Comparison of ENCODE assay signal across 10 cellular contexts in the genomic region with DNA sequence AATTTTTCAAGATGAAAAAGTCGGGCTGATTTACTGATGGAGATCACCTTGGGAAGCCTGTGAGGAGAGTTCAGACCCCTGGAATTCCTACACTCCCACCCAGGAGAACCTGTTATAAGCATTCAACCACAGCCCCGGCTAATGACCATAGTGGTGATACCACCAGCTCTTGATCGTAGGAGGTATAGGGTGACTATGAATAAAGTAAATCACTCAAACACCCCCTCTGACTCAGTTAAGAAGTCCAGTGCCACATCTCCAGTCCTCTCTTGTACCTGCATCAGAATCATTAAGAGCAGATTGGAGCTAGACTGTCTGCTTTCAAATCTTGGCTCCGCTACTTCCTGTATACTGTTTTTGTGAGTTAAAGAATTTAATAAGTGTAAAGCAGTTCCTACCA.
A peak's percentile ranks its signal among the peaks of the same experiment; 100 is the strongest.
DNase-seq lines count a peak whose midpoint lies in the region; ATAC-seq, FAIRE-seq and TF ChIP-seq lines count a peak whose summit lies in the region.
"Had no signal": no experiment of that assay in that cellular context is flagged by ENCODE, and none has a peak within 500 bp of the region (broad histone marks: within the 10 kb centered on the region; RNA-seq: fewer than 3 reads in every experiment).

No MANE protein-coding gene starts in this region.

- RAD21 ChIA-PET in HCT116 (lab: Charles Lee; ENCODE audit: low non-redundant PET in 1 of 2, low total read pairs in 2 of 2, uncharacterized antibody in 2 of 2, unreplicated experiment in 2 of 2), result no interaction called here

- H3K79me2 ChIP-seq in HCT116 (ENCODE audit: insufficient read depth, low read length), result peaks cover 99% of the 10 kb centered on the region

- BruUV-seq in HCT116 (replicated peaks; lab: Mats Ljungman, UMichigan), result no TSS peak

- H3K4me1 ChIP-seq in HCT116 (ENCODE audit: control insufficient read depth in 1 of 2, insufficient read depth in 2 of 2, low read length in 2 of 2), result peaks cover 71 to 96% of the 10 kb centered on the region in 2 experiments
- H3K4me1 ChIP-seq in kidney (ENCODE audit: control insufficient read depth in 1 of 2, insufficient read depth in 1 of 2, low read depth in 1 of 2, low read length in 2 of 2), result peaks cover 0 to 2% of the 10 kb centered on the region in 2 donors

- H3K9ac ChIP-seq in HCT116 (ENCODE audit: low read length), result peak overlapping the region; percentile 55
- peak overlapping the region in 1 of 2 donors; percentile 12 for H3K9ac ChIP-seq in kidney (ENCODE audit: low read length in 2 of 2)

- TF ChIP-seq RAD21 in HCT116 (IDR thresholded peaks at IDR 0.05; ENCODE audit: low read depth), result no peak

- H3K27me3 ChIP-seq in HCT116 (ENCODE audit: insufficient read depth, low read length), result no peaks in the 10 kb centered on the region
- H3K27me3 ChIP-seq: thyroid gland had no signal

- peaks cover 3 to 10% of the 10 kb centered on the region in 2 experiments; a peak in 2 of 4 replicates for H3K36me3 ChIP-seq in HCT116 (ENCODE audit: control insufficient read depth in 1 of 2, insufficient read depth in 2 of 2, low read length in 2 of 2)
- H3K36me3 ChIP-seq in kidney (ENCODE audit: control insufficient read depth in 1 of 2, insufficient read depth in 2 of 2, low read length in 2 of 2), result no peaks in the 10 kb centered on the region
- H3K36me3 ChIP-seq: thyroid gland had no signal

- peaks cover 61% of the 10 kb centered on the region for H3K36me3 Mint-ChIP-seq in activated T-helper 1 cell treated with anti-CD3 and anti-CD28 coated beads, Interleukin-12 subunit alpha, Interleukin-12 subunit beta, Interleukin-2, Interleukin-4 antibody, amounts not matched to agents 30 ng/mL and 10 ng/mL and 1 ng/mL, durations not matched to agents 14 hours and 24 hours and 36 hours (ENCODE audit: low read depth)

- no peaks in the 10 kb centered on the region; the same call in 1 of the 2 replicates for H4K20me1 ChIP-seq in HCT116 (ENCODE audit: insufficient read depth)

- TF ChIP-seq CTCF in AG09309 (IDR thresholded peaks at IDR 0.05; ENCODE audit: control insufficient read depth, insufficient read depth, low read depth, low read length, missing control alignments), result no peak
- no peak for TF ChIP-seq CTCF in HCT116 (IDR thresholded peaks at IDR 0.05 in 2 of 3, conservative IDR thresholded peaks at IDR 0.05 in 1 of 3; ENCODE audit: borderline replicate concordance in 1 of 3, insufficient read depth in 1 of 3, low read depth in 2 of 3, low read length in 2 of 3)
- no peak for TF ChIP-seq CTCF in kidney (IDR thresholded peaks at IDR 0.05; ENCODE audit: borderline replicate concordance, extremely low read depth, insufficient read depth)

- H3K9me3 ChIP-seq in HCT116 (ENCODE audit: control insufficient read depth in 1 of 2, insufficient read depth in 1 of 2, low read depth in 1 of 2, low read length in 2 of 2) (no peaks in the 10 kb centered on the region), kidney (ENCODE audit: control insufficient read depth in 1 of 2, low read length in 2 of 2) (no peaks in the 10 kb centered on the region)
- H3K9me3 ChIP-seq: thyroid gland had no signal

- H3K4me3 ChIP-seq in AG09309 (ENCODE audit: control insufficient read depth, low read depth, low read length) (peak overlapping the region; percentile 53), HCT116 (replicated peaks in 1 of 2; ENCODE audit: low read depth in 1 of 2, low read length in 2 of 2) (no peak overlapping the region), kidney (ENCODE audit: low read length in 2 of 2) (peak overlapping the region; percentile 18 to 32)

- ATAC-seq in HCT116, result peak; percentile 28; the same call in 1 of the 2 replicates
- ATAC-seq in GM21576 (IDR thresholded peaks at IDR 0.05; ENCODE audit: unreplicated experiment), result no peak

- H3K4me3 Mint-ChIP-seq in activated T-helper 1 cell treated with anti-CD3 and anti-CD28 coated beads, Interleukin-12 subunit alpha, Interleukin-12 subunit beta, Interleukin-2, Interleukin-4 antibody, amounts not matched to agents 30 ng/mL and 10 ng/mL and 1 ng/mL, durations not matched to agents 14 hours and 24 hours and 36 hours, result peak overlapping the region; percentile 81

- no peaks in the 10 kb centered on the region for H3K9me3 Mint-ChIP-seq in activated T-helper 1 cell treated with anti-CD3 and anti-CD28 coated beads, Interleukin-12 subunit alpha, Interleukin-12 subunit beta, Interleukin-2, Interleukin-4 antibody, amounts not matched to agents 30 ng/mL and 10 ng/mL and 1 ng/mL, durations not matched to agents 14 hours and 24 hours and 36 hours

- peak overlapping the region; percentile 58 for H3K27ac Mint-ChIP-seq in activated T-helper 1 cell treated with anti-CD3 and anti-CD28 coated beads, Interleukin-12 subunit alpha, Interleukin-12 subunit beta, Interleukin-2, Interleukin-4 antibody, amounts not matched to agents 30 ng/mL and 10 ng/mL and 1 ng/mL, durations not matched to agents 14 hours and 24 hours and 36 hours

- no peaks in the 10 kb centered on the region for H3K27me3 Mint-ChIP-seq in activated T-helper 1 cell treated with anti-CD3 and anti-CD28 coated beads, Interleukin-12 subunit alpha, Interleukin-12 subunit beta, Interleukin-2, Interleukin-4 antibody, amounts not matched to agents 30 ng/mL and 10 ng/mL and 1 ng/mL, durations not matched to agents 14 hours and 24 hours and 36 hours (ENCODE audit: insufficient read depth)

- DNase-seq in AG09309 (ENCODE audit: low read depth) (no peak), HCT116 (ENCODE audit: low read depth, low spot score) (no peak), kidney (no peak), GM12891 (ENCODE audit: insufficient read length, low spot score) (no peak), hypothalamus (lab: John Stamatoyannopoulos, UW) (no peak)
- no peak for DNase-seq in activated T-helper 1 cell treated with anti-CD3 and anti-CD28 coated beads, Interleukin-12 subunit alpha, Interleukin-12 subunit beta, Interleukin-2, Interleukin-4 antibody, amounts not matched to agents 30 ng/mL and 10 ng/mL and 1 ng/mL, durations not matched to agents 14 hours and 24 hours and 36 hours (ENCODE audit: low spot score)
- no peak for DNase-seq in stimulated activated CD4-positive, alpha-beta T cell treated with anti-CD3 and anti-CD28 coated beads, Interleukin-4, amount 100 ng/mL, for 1 hour
- DNase-seq: NCI-H524, thyroid gland had no signal

- H2AFZ ChIP-seq in HCT116 (ENCODE audit: low read depth, low read length, poor library complexity, severe bottlenecking), result no peak overlapping the region

- H3K9me2 ChIP-seq in HCT116 (ENCODE audit: insufficient read depth), result no peaks in the 10 kb centered on the region

- TF ChIP-seq POLR2A in HCT116 (IDR thresholded peaks at IDR 0.05; ENCODE audit: borderline replicate concordance, extremely low read depth, insufficient read depth, insufficient read length), result no peak
- no peak for TF ChIP-seq POLR2A in GM12891 (IDR thresholded peaks at IDR 0.05; ENCODE audit: low read depth, low read length)

- H3K27ac ChIP-seq in HCT116 (ENCODE audit: low read depth, low read length), result peak overlapping the region; percentile 94
- peak overlapping the region in 1 of 2 donors; percentile 17 for H3K27ac ChIP-seq in kidney (ENCODE audit: low read depth in 2 of 2, low read length in 2 of 2)

- CTCF ChIA-PET in HCT116 (lab: Charles Lee), result interaction anchor here (0.7 kb wide), 1 partner anchor 610 kb away, joined by 3 read pairs; no protein-coding TSS in a partner anchor

- peak overlapping the region; percentile 78 for H3K4me2 ChIP-seq in HCT116 (ENCODE audit: low read length)

- POLR2A ChIA-PET in HCT116 (lab: Charles Lee), result interaction anchor here (0.9 to 1.5 kb wide), 3 partner anchors 9 to 45 kb away, joined by 3 to 5 read pairs (median 3); no protein-coding TSS in a partner anchor

- H3K4me1 Mint-ChIP-seq in activated T-helper 1 cell treated with anti-CD3 and anti-CD28 coated beads, Interleukin-12 subunit alpha, Interleukin-12 subunit beta, Interleukin-2, Interleukin-4 antibody, amounts not matched to agents 30 ng/mL and 10 ng/mL and 1 ng/mL, durations not matched to agents 14 hours and 24 hours and 36 hours (ENCODE audit: low read depth), result peaks cover 56% of the 10 kb centered on the region

- no peak for FAIRE-seq in kidney (lab: Jason Lieb, UNC)
- FAIRE-seq in GM12891 (lab: Jason Lieb, UNC), result no peak

- intact Hi-C loops in HCT116 (cut with micrococcal nuclease), result no loop called here
- intact Hi-C loops in activated T-helper 1 cell treated with anti-CD3 and anti-CD28 coated beads, Interleukin-12 subunit alpha, Interleukin-12 subunit beta, Interleukin-2, Interleukin-4 antibody, amounts not matched to agents 30 ng/mL and 10 ng/mL and 1 ng/mL, durations not matched to agents 14 hours and 24 hours and 36 hours (cut with micrococcal nuclease), result no loop called here
- intact Hi-C loops in kidney (cut with DNase I), result no loop called here

TF ChIP-seq in HCT116, 20 proteins besides CTCF, POLR2A, EP300 and RAD21 (continues in another document):
- TF ChIP-seq, protein P1, sequence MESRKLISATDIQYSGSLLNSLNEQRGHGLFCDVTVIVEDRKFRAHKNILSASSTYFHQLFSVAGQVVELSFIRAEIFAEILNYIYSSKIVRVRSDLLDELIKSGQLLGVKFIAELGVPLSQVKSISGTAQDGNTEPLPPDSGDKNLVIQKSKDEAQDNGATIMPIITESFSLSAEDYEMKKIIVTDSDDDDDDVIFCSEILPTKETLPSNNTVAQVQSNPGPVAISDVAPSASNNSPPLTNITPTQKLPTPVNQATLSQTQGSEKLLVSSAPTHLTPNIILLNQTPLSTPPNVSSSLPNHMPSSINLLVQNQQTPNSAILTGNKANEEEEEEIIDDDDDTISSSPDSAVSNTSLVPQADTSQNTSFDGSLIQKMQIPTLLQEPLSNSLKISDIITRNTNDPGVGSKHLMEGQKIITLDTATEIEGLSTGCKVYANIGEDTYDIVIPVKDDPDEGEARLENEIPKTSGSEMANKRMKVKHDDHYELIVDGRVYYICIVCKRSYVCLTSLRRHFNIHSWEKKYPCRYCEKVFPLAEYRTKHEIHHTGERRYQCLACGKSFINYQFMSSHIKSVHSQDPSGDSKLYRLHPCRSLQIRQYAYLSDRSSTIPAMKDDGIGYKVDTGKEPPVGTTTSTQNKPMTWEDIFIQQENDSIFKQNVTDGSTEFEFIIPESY (IDR thresholded peaks at IDR 0.05; ENCODE audit: extremely low read depth, insufficient replicate concordance, low read length), result no peak

TF ChIP-seq in GM12891, 5 proteins besides CTCF, POLR2A, EP300 and RAD21:
- TF ChIP-seq POU2F2 (IDR thresholded peaks at IDR 0.05; ENCODE audit: low read depth, low read length) (no peak), PAX5 (IDR thresholded peaks at IDR 0.05; ENCODE audit: insufficient read depth, low read length, severe bottlenecking) (no peak), SPI1 (IDR thresholded peaks at IDR 0.05; ENCODE audit: low read depth, low read length) (no peak), POLR2AphosphoS5 (IDR thresholded peaks at IDR 0.05; ENCODE audit: low read depth, low read length) (no peak), TAF1 (IDR thresholded peaks at IDR 0.05; ENCODE audit: low read depth, low read length) (no peak)

Comparison
In these comparisons a context has a peak if more than half of its experiments do, and no peak if none do; other contexts are left out.
1. H3K4me3 ChIP-seq: peak in AG09309 (single experiment) and kidney (2 of 2); none in HCT116 (0 of 2).